Comparison of ENCODE assay signal across 15 cellular contexts in genomic region chr1:53340660-53341520, GRCh38. TPM values are rescaled to one million over a fixed set of nuclear protein-coding genes. Genes with fewer than 3 reads are reported as not detected.
DNase-seq lines count a peak whose midpoint lies in the region; ATAC-seq and TF ChIP-seq lines count a peak whose summit lies in the region.
"Had no signal": no experiment of that assay in that cellular context is flagged by ENCODE, and none has a peak within 500 bp of the region (broad histone marks: within the 10 kb centered on the region; RNA-seq: fewer than 3 reads in every experiment).

No MANE protein-coding gene starts in this region.

- no peak overlapping the region for H3K27ac ChIP-seq in foreskin keratinocyte
- H3K27ac ChIP-seq: BLaER1, body of pancreas, thoracic aorta had no signal

- H3K4me1 ChIP-seq in foreskin keratinocyte (no peaks in the 10 kb centered on the region), HAP-1 (no peaks in the 10 kb centered on the region)
- H3K4me1 ChIP-seq: BLaER1, body of pancreas had no signal

- H3K9me3 Mint-ChIP-seq in T-helper 2 cell treated with Interferon-gamma antibody and Interleukin-4, amounts not matched to agents 5 μg/mL and 100 μg/mL, for 36 hours: peaks cover 5% of the 10 kb centered on the region
- H3K9me3 Mint-ChIP-seq in activated T-cell treated with anti-CD3 and anti-CD28 coated beads, Interleukin-2, amount 50 U/mL, for 24 hours: peaks cover 14% of the 10 kb centered on the region

- H3K27me3 ChIP-seq in foreskin keratinocyte: peaks cover 30% of the 10 kb centered on the region
- H3K27me3 ChIP-seq in HAP-1 (ENCODE audit: low read depth): peaks cover 6% of the 10 kb centered on the region; the same call in 1 of the 2 replicates
- H3K27me3 ChIP-seq: BLaER1, body of pancreas had no signal

- no peak overlapping the region for H3K4me3 ChIP-seq in HAP-1
- H3K4me3 ChIP-seq: BLaER1, body of pancreas, thoracic aorta had no signal

- H3K9me3 ChIP-seq in HAP-1: no peaks in the 10 kb centered on the region
- H3K9me3 ChIP-seq: BLaER1, body of pancreas, thoracic aorta had no signal

- ATAC-seq in foreskin keratinocyte (peak; percentile 17), HG03469 (IDR thresholded peaks at IDR 0.05; ENCODE audit: unreplicated experiment) (no peak)
- ATAC-seq: body of pancreas; naive thymus-derived CD8-positive, alpha-beta T cell; SK-N-SH treated with all-trans-retinoic acid at 6 μM for 48 hours had no signal

- TF ChIP-seq CTCF in foreskin keratinocyte (conservative IDR thresholded peaks at IDR 0.05): no peak

- H3K36me3 Mint-ChIP-seq in T-helper 2 cell treated with Interferon-gamma antibody and Interleukin-4, amounts not matched to agents 5 μg/mL and 100 μg/mL, for 36 hours (ENCODE audit: low read depth): peaks cover 9% of the 10 kb centered on the region
- H3K36me3 Mint-ChIP-seq in activated T-cell treated with anti-CD3 and anti-CD28 coated beads, Interleukin-2, amount 50 U/mL, for 24 hours (ENCODE audit: low read depth): peaks cover 4% of the 10 kb centered on the region
- H3K36me3 Mint-ChIP-seq: naive thymus-derived CD8-positive, alpha-beta T cell had no signal

- H3K36me3 ChIP-seq in HAP-1 (replicated peaks): no peaks in the 10 kb centered on the region
- H3K36me3 ChIP-seq: BLaER1, thoracic aorta had no signal

- peak; percentile 20 for DNase-seq in T-helper 2 cell treated with Interferon-gamma antibody and Interleukin-4, amounts not matched to agents 5 μg/mL and 100 μg/mL, for 36 hours (ENCODE audit: low spot score)
- DNase-seq in activated T-cell treated with anti-CD3 and anti-CD28 coated beads, Interleukin-2, amount 50 U/mL, for 24 hours: peak; percentile 47
- DNase-seq in foreskin keratinocyte (peak in 1 of 2 donors; percentile 11), NCI-H2081 treated with DMSO at 0.1 percent for 48 hours (lab: John Stamatoyannopoulos, UW) (no peak), HAP-1 (ENCODE audit: low spot score in 2 of 2) (no peak)
- DNase-seq in stimulated activated CD8-positive, alpha-beta memory T cell treated with anti-CD3 and anti-CD28 coated beads, Interleukin-4, amount 100 ng/mL, for 48 hours: peak; percentile 51
- DNase-seq: NCI-H146, NCI-H524 had no signal

- H3K4me3 Mint-ChIP-seq in T-helper 2 cell treated with Interferon-gamma antibody and Interleukin-4, amounts not matched to agents 5 μg/mL and 100 μg/mL, for 36 hours: no peak overlapping the region
- no peak overlapping the region for H3K4me3 Mint-ChIP-seq in activated T-cell treated with anti-CD3 and anti-CD28 coated beads, Interleukin-2, amount 50 U/mL, for 24 hours
- H3K4me3 Mint-ChIP-seq: activated T-helper 1 cell treated with anti-CD3 and anti-CD28 coated beads, Interleukin-12 subunit alpha, Interleukin-12 subunit beta, Interleukin-2, Interleukin-4 antibody, amounts not matched to agents 30 ng/mL and 10 ng/mL and 1 ng/mL, durations not matched to agents 14 hours and 24 hours and 36 hours; naive thymus-derived CD8-positive, alpha-beta T cell had no signal

- in situ Hi-C loops in HAP-1 (cut with MboI; ENCODE audit: low sequenced_read_pairs): no loop called here

- no peaks in the 10 kb centered on the region for H3K4me1 Mint-ChIP-seq in T-helper 2 cell treated with Interferon-gamma antibody and Interleukin-4, amounts not matched to agents 5 μg/mL and 100 μg/mL, for 36 hours (ENCODE audit: low read depth)
- peaks cover 14% of the 10 kb centered on the region for H3K4me1 Mint-ChIP-seq in activated T-cell treated with anti-CD3 and anti-CD28 coated beads, Interleukin-2, amount 50 U/mL, for 24 hours (ENCODE audit: low read depth)
- H3K4me1 Mint-ChIP-seq: naive thymus-derived CD8-positive, alpha-beta T cell had no signal

- H3K27me3 Mint-ChIP-seq in T-helper 2 cell treated with Interferon-gamma antibody and Interleukin-4, amounts not matched to agents 5 μg/mL and 100 μg/mL, for 36 hours (ENCODE audit: low read depth): no peaks in the 10 kb centered on the region
- no peaks in the 10 kb centered on the region for H3K27me3 Mint-ChIP-seq in activated T-cell treated with anti-CD3 and anti-CD28 coated beads, Interleukin-2, amount 50 U/mL, for 24 hours

- no peak overlapping the region for H3K27ac Mint-ChIP-seq in T-helper 2 cell treated with Interferon-gamma antibody and Interleukin-4, amounts not matched to agents 5 μg/mL and 100 μg/mL, for 36 hours
- peak overlapping the region; percentile 2 for H3K27ac Mint-ChIP-seq in activated T-cell treated with anti-CD3 and anti-CD28 coated beads, Interleukin-2, amount 50 U/mL, for 24 hours

RNA-seq across cellular contexts. Expression of gene LRP8, which starts 13.0 kb away (rescaled TPM):
- total RNA-seq in foreskin keratinocyte: 30.5 and 38.9 TPM in 2 replicates
- 7.3 and 10.7 TPM in 2 replicates for polyA plus RNA-seq in foreskin keratinocyte

Comparison
In these comparisons a context has a peak if more than half of its experiments do, and no peak if none do; other contexts are left out.
1. DNase-seq: peak in T-helper 2 cell treated with Interferon-gamma antibody and Interleukin-4, amounts not matched to agents 5 μg/mL and 100 μg/mL, for 36 hours (single experiment), activated T-cell treated with anti-CD3 and anti-CD28 coated beads, Interleukin-2, amount 50 U/mL, for 24 hours (single experiment) and stimulated activated CD8-positive, alpha-beta memory T cell treated with anti-CD3 and anti-CD28 coated beads, Interleukin-4, amount 100 ng/mL, for 48 hours (single experiment); none in NCI-H2081 treated with DMSO at 0.1 percent for 48 hours (single experiment) and HAP-1 (0 of 2).